8 cellular contexts compared by ENCODE assay signal in the genomic region with DNA sequence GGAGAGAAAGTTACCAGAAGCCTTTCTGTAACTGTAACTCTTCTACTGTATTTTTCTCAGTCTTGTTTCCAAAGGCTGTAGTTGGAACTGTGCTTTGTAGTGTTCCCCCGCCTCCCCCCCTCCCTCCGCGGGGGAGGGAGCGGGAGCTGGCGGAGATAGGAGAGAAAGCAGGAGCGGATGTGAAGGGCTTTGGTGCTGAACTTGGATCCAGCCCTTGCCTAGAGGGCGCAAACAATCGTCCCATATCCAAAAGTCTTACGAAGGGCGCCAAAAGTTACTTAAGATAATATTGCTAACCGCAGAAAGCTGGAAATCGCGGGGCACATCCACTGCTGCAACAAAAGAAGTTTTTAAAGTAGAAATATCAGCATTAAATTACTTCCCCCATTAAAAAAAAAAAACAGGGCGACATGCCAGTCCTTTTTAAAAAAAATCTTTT.
A peak's percentile ranks its signal among the peaks of the same experiment; 100 is the strongest.
DNase-seq lines count a peak whose midpoint lies in the region; ATAC-seq and TF ChIP-seq lines count a peak whose summit lies in the region.

No MANE protein-coding gene starts in this region.

- CTCF ChIA-PET in activated naive CD4-positive, alpha-beta T cell treated with anti-CD3 and anti-CD28 coated beads, Interleukin-2, amount 10 ng/mL, durations not matched to agents 7 days and 5 days (lab: Charles Lee), result no interaction called here

- peaks cover 60% of the 10 kb centered on the region for H3K27me3 Mint-ChIP-seq in activated naive CD4-positive, alpha-beta T cell treated with anti-CD3 and anti-CD28 coated beads, Interleukin-2, amount 10 ng/mL, durations not matched to agents 7 days and 5 days

- H3K4me1 Mint-ChIP-seq in activated naive CD4-positive, alpha-beta T cell treated with anti-CD3 and anti-CD28 coated beads, Interleukin-2, amount 10 ng/mL, durations not matched to agents 7 days and 5 days, result peaks cover 50% of the 10 kb centered on the region

- peak overlapping the region; percentile 21 for H3K4me3 Mint-ChIP-seq in activated naive CD4-positive, alpha-beta T cell treated with anti-CD3 and anti-CD28 coated beads, Interleukin-2, amount 10 ng/mL, durations not matched to agents 7 days and 5 days

- peaks cover 2% of the 10 kb centered on the region for H3K36me3 Mint-ChIP-seq in activated naive CD4-positive, alpha-beta T cell treated with anti-CD3 and anti-CD28 coated beads, Interleukin-2, amount 10 ng/mL, durations not matched to agents 7 days and 5 days

- H3K9me3 Mint-ChIP-seq in activated naive CD4-positive, alpha-beta T cell treated with anti-CD3 and anti-CD28 coated beads, Interleukin-2, amount 10 ng/mL, durations not matched to agents 7 days and 5 days, result no peaks in the 10 kb centered on the region

- in situ Hi-C loops in astrocyte of the cerebellum (cut with HindIII; ENCODE audit: low sequenced_read_pairs), result loop anchor here (25.0 kb wide), 1 partner anchor 382 kb away; no protein-coding TSS in a partner anchor

- H3K4me3 ChIP-seq in astrocyte of the cerebellum (ENCODE audit: low read depth, low read length), result peak overlapping the region; percentile 6

- H3K27ac Mint-ChIP-seq in activated naive CD4-positive, alpha-beta T cell treated with anti-CD3 and anti-CD28 coated beads, Interleukin-2, amount 10 ng/mL, durations not matched to agents 7 days and 5 days, result no peak overlapping the region

- no peak for ATAC-seq in GM19397 (IDR thresholded peaks at IDR 0.05; ENCODE audit: unreplicated experiment)

- TF ChIP-seq CTCF in astrocyte of the cerebellum (IDR thresholded peaks at IDR 0.05; ENCODE audit: low read depth, low read length, missing control alignments), result peak; percentile 20

- peak; percentile 23 for DNase-seq in activated naive CD4-positive, alpha-beta T cell treated with anti-CD3 and anti-CD28 coated beads, Interleukin-2, amount 10 ng/mL, durations not matched to agents 7 days and 5 days
- DNase-seq in activated naive CD4-positive, alpha-beta T cell treated with anti-CD3 and anti-CD28 coated beads, Interleukin-2, amount 50 U/mL, for 16 hours, result no peak
- DNase-seq in NCI-H69 (lab: John Stamatoyannopoulos, UW), result peak; percentile 90
- no peak for DNase-seq in astrocyte of the cerebellum (ENCODE audit: low read depth)
- peak; percentile 76 to 93 for DNase-seq in hippocampal formation (lab: John Stamatoyannopoulos, UW)
- peak; percentile 63 for DNase-seq in retina
- DNase-seq in NCI-H526 treated with DMSO at 0.1 percent for 48 hours (lab: John Stamatoyannopoulos, UW), result no peak

Comparison
In these comparisons a context has a peak if more than half of its experiments do, and no peak if none do; other contexts are left out.
1. DNase-seq: peak in activated naive CD4-positive, alpha-beta T cell treated with anti-CD3 and anti-CD28 coated beads, Interleukin-2, amount 10 ng/mL, durations not matched to agents 7 days and 5 days (single experiment), NCI-H69 (single experiment), hippocampal formation (2 of 2) and retina (single experiment); none in activated naive CD4-positive, alpha-beta T cell treated with anti-CD3 and anti-CD28 coated beads, Interleukin-2, amount 50 U/mL, for 16 hours (single experiment), astrocyte of the cerebellum (single experiment) and NCI-H526 treated with DMSO at 0.1 percent for 48 hours (single experiment).